39 cellular contexts compared by ENCODE assay signal in genomic region chr6:131594074-131594473, GRCh38. TPM values are rescaled to one million over a fixed set of nuclear protein-coding genes. Genes with fewer than 3 reads are reported as not detected.
"Had no signal": no experiment of that assay in that cellular context is flagged by ENCODE, and none has a peak within 500 bp of the region (broad histone marks: within the 10 kb centered on the region; RNA-seq: fewer than 3 reads in every experiment).

No MANE protein-coding gene starts in this region.

- DNase-seq: Karpas-422, Kasumi-1, MG63, MM.1S, MV-4-11, NCI-H1048, NCI-H1092, NCI-H1092 treated with DMSO at 0.1 percent for 48 hours, NCI-H1105, NCI-H1105 treated with DMSO at 0.1 percent for 48 hours, NCI-H1417, NCI-H1417 treated with DMSO at 0.1 percent for 48 hours, NCI-H1436, NCI-H1436 treated with DMSO at 0.1 percent for 48 hours, NCI-H146, NCI-H1694, NCI-H1694 treated with DMSO at 0.1 percent for 48 hours, NCI-H187, NCI-H187 treated with DMSO at 0.1 percent for 48 hours, NCI-H2029, NCI-H2029 treated with DMSO at 0.1 percent for 48 hours, NCI-H2081, NCI-H2081 treated with DMSO at 0.1 percent for 48 hours, NCI-H2107, NCI-H2171, NCI-H2171 treated with DMSO at 0.1 percent for 48 hours, NCI-H2227 treated with DMSO at 0.1 percent for 48 hours, NCI-H226, NCI-H345, NCI-H446, NCI-H446 treated with DMSO at 0.1 percent for 48 hours, NCI-H510A, NCI-H510A treated with DMSO at 0.1 percent for 48 hours, NCI-H524 had no signal

- H3K9ac ChIP-seq: KMS-11 had no signal

- H3K27me3 ChIP-seq: MG63 had no signal

- H3K4me2 ChIP-seq: KMS-11 had no signal

- H3K4me3 ChIP-seq: MG63 had no signal

- H3K9me3 ChIP-seq: MG63 had no signal

- H3K27ac ChIP-seq: KMS-11 had no signal

RNA-seq across cellular contexts. Expression of gene ARG1, which starts 21.0 kb away (rescaled TPM):
- total RNA-seq: LHCN-M2, M059J, MCF 10A, NCI-H460 had no signal

RNA-seq across cellular contexts. Expression of gene ENPP3, which starts 43.0 kb away (rescaled TPM):
- total RNA-seq: LHCN-M2, MCF 10A had no signal
